Comparison of ENCODE assay signal across 22 cellular contexts in the genomic region with DNA sequence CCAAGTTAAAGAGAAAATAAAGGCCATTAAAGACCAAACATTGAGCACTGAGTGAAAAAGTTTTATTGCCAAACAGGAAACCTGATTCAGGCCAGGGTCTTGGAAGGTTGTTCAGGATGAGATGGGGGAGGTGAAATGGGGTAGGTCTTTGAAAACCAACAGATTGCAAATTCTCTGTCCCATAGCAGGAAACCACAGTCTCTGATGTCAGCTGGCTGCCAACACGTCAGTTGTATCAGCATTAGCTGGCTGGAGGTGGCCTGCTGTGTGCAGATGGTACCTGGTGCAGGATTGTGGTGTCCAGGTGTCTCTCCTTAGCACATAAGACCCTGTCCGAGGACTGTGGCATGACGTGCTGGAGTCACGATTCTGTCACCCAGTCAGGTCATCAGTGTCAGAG.
DNase-seq lines count a peak whose midpoint lies in the region; ATAC-seq and TF ChIP-seq lines count a peak whose summit lies in the region.
"Had no signal": no experiment of that assay in that cellular context is flagged by ENCODE, and none has a peak within 500 bp of the region (broad histone marks: within the 10 kb centered on the region; RNA-seq: fewer than 3 reads in every experiment).

No MANE protein-coding gene starts in this region.

- peaks cover 48% of the 10 kb centered on the region for H3K4me1 ChIP-seq in Karpas-422 (ENCODE audit: low read length)
- H3K4me1 ChIP-seq: left ventricle myocardium inferior, transverse colon had no signal

- TF ChIP-seq POLR2A in Raji (IDR thresholded peaks at IDR 0.05; ENCODE audit: insufficient read depth, low read depth, low read length) = peak; percentile 40; the same call in 1 of the 2 replicates

- H2AFZ ChIP-seq in Karpas-422 (ENCODE audit: low read length) = no peak overlapping the region

- H3K9ac ChIP-seq in Karpas-422 (ENCODE audit: low read length) = no peak overlapping the region

- H3K4me2 ChIP-seq in Karpas-422 (ENCODE audit: low read depth, low read length, poor library complexity, severe bottlenecking) = no peak overlapping the region

- H3K4me3 ChIP-seq in GM12865 (ENCODE audit: low read depth, low read length) (no peak overlapping the region), Karpas-422 (ENCODE audit: low read length) (no peak overlapping the region)
- H3K4me3 ChIP-seq: left ventricle myocardium inferior, transverse colon had no signal

- peaks cover 22% of the 10 kb centered on the region for H3K36me3 ChIP-seq in Karpas-422 (ENCODE audit: insufficient read depth, low read length)
- H3K36me3 ChIP-seq: left ventricle myocardium inferior, transverse colon had no signal

- H3K27ac ChIP-seq in Karpas-422 (ENCODE audit: low read length) = peak overlapping the region; percentile 62
- H3K27ac ChIP-seq: C4-2B, left ventricle myocardium inferior, transverse colon, VCaP had no signal

- H3K79me2 ChIP-seq in Karpas-422 (ENCODE audit: low read length) = no peaks in the 10 kb centered on the region

- ATAC-seq in GM21423 (IDR thresholded peaks at IDR 0.05; ENCODE audit: unreplicated experiment) = no peak
- no peak for ATAC-seq in HG03439 (IDR thresholded peaks at IDR 0.05; ENCODE audit: unreplicated experiment)
- ATAC-seq in GM19023 (IDR thresholded peaks at IDR 0.05; ENCODE audit: unreplicated experiment) = no peak

- H4K20me1 ChIP-seq in Karpas-422 (ENCODE audit: insufficient read depth, low read depth, low read length) = no peaks in the 10 kb centered on the region

- H3K9me3 ChIP-seq in Karpas-422 (ENCODE audit: low read length) = peaks cover 6% of the 10 kb centered on the region; the same call in 1 of the 2 replicates
- H3K9me3 ChIP-seq: transverse colon had no signal

- no peaks in the 10 kb centered on the region for H3K27me3 ChIP-seq in Karpas-422 (ENCODE audit: low read length)

- no peaks in the 10 kb centered on the region for H3K9me2 ChIP-seq in Karpas-422 (replicated peaks; ENCODE audit: insufficient read depth, low read length)

- DNase-seq in GM12865 (ENCODE audit: low read depth) (peak; percentile 30), Karpas-422 (no peak), lung microvascular endothelial cell (ENCODE audit: low read depth in 2 of 2) (peak; percentile 29 to 72)
- DNase-seq: activated CD4-positive, alpha-beta T cell treated with anti-CD3 and anti-CD28 coated beads, Interleukin-2, amount 10 ng/mL, durations not matched to agents 24 days and 14 days; activated T-cell treated with anti-CD3 and anti-CD28 coated beads, Interleukin-2, amount 50 U/mL, for 24 hours; DMS79; islet precursor cell; left ventricle myocardium inferior; naive B cell; NCI-H1417 treated with DMSO at 0.1 percent for 48 hours; NCI-H2107; NCI-H774; occipital lobe; OCI-M1; Right ventricle myocardium superior; transverse colon had no signal

- no peak for TF ChIP-seq CTCF in GM12865 (IDR thresholded peaks at IDR 0.05; ENCODE audit: insufficient read depth, low read depth, low read length, missing control alignments)
